ENCODE assay signal across 11 cellular contexts in genomic region chr6:52375780-52376556, GRCh38. TPM values are rescaled to one million over a fixed set of nuclear protein-coding genes. Genes with fewer than 3 reads are reported as not detected.
DNase-seq lines count a peak whose midpoint lies in the region; ATAC-seq lines count a peak whose summit lies in the region.
"Had no signal": no experiment of that assay in that cellular context is flagged by ENCODE, and none has a peak within 500 bp of the region (broad histone marks: within the 10 kb centered on the region; RNA-seq: fewer than 3 reads in every experiment).

No MANE protein-coding gene starts in this region.

- peak; percentile 26 for DNase-seq in activated naive CD4-positive, alpha-beta T cell treated with anti-CD3 and anti-CD28 coated beads for 36 hours
- no peak for DNase-seq in activated naive CD4-positive, alpha-beta T cell treated with Interleukin-2 at 50 U/mL for 16 hours
- DNase-seq in activated CD8-positive, alpha-beta T cell treated with anti-CD3 and anti-CD28 coated beads, Interleukin-2, amount 10 ng/mL, durations not matched to agents 7 days and 5 days = no peak
- no peak for DNase-seq in iPS-NIHi7 (ENCODE audit: extremely low spot score)
- DNase-seq in stimulated activated CD4-positive, alpha-beta T cell treated with anti-CD3 and anti-CD28 coated beads, Interleukin-1b, Interleukin-23, amount 100 ng/mL, for 48 hours = no peak
- DNase-seq: activated CD4-positive, CD25-positive, alpha-beta regulatory T cell; GM23248; NCI-H146 had no signal

- no peaks in the 10 kb centered on the region for H3K27me3 Mint-ChIP-seq in activated naive CD4-positive, alpha-beta T cell treated with anti-CD3 and anti-CD28 coated beads for 36 hours (ENCODE audit: low read depth)
- no peaks in the 10 kb centered on the region for H3K27me3 Mint-ChIP-seq in activated CD8-positive, alpha-beta T cell treated with anti-CD3 and anti-CD28 coated beads, Interleukin-2, amount 10 ng/mL, durations not matched to agents 7 days and 5 days (ENCODE audit: low read depth)

- H3K27ac Mint-ChIP-seq in activated naive CD4-positive, alpha-beta T cell treated with anti-CD3 and anti-CD28 coated beads for 36 hours = no peak overlapping the region
- H3K27ac Mint-ChIP-seq in activated CD8-positive, alpha-beta T cell treated with anti-CD3 and anti-CD28 coated beads, Interleukin-2, amount 10 ng/mL, durations not matched to agents 7 days and 5 days = peak overlapping the region; percentile 2

- CTCF ChIA-PET in activated naive CD4-positive, alpha-beta T cell treated with anti-CD3 and anti-CD28 coated beads for 36 hours (lab: Charles Lee) = interaction anchor here (1.2 to 1.9 kb wide), 4 partner anchors 9 to 24 kb away, joined by 3 to 11 read pairs (median 6); partner anchors contain the start of gene PAQR8
- CTCF ChIA-PET in activated CD8-positive, alpha-beta T cell treated with anti-CD3 and anti-CD28 coated beads, Interleukin-2, amount 10 ng/mL, durations not matched to agents 7 days and 5 days (lab: Charles Lee) = interaction anchor here (1.0 to 10.1 kb wide), 8 partner anchors 13 to 90 kb away, joined by 3 to 81 read pairs (median 4); partner anchors contain the start of gene PAQR8

- H3K9me3 Mint-ChIP-seq in activated naive CD4-positive, alpha-beta T cell treated with anti-CD3 and anti-CD28 coated beads for 36 hours = peaks cover 9% of the 10 kb centered on the region
- H3K9me3 Mint-ChIP-seq in activated CD8-positive, alpha-beta T cell treated with anti-CD3 and anti-CD28 coated beads, Interleukin-2, amount 10 ng/mL, durations not matched to agents 7 days and 5 days (ENCODE audit: insufficient read depth) = peaks cover 8% of the 10 kb centered on the region

- peak; percentile 81 for ATAC-seq in activated CD8-positive, alpha-beta T cell treated with anti-CD3 and anti-CD28 coated beads, Interleukin-2, amount 10 ng/mL, durations not matched to agents 7 days and 5 days
- no peak for ATAC-seq in GM19395 (IDR thresholded peaks at IDR 0.05; ENCODE audit: unreplicated experiment)

- peaks cover 20% of the 10 kb centered on the region for H3K36me3 Mint-ChIP-seq in activated naive CD4-positive, alpha-beta T cell treated with anti-CD3 and anti-CD28 coated beads for 36 hours (ENCODE audit: low read depth)
- H3K36me3 Mint-ChIP-seq in activated CD8-positive, alpha-beta T cell treated with anti-CD3 and anti-CD28 coated beads, Interleukin-2, amount 10 ng/mL, durations not matched to agents 7 days and 5 days (ENCODE audit: low read depth) = peaks cover 53% of the 10 kb centered on the region

- intact Hi-C loops in activated naive CD4-positive, alpha-beta T cell treated with anti-CD3 and anti-CD28 coated beads for 36 hours (cut with micrococcal nuclease) = loop anchor here (1.0 kb wide), 1 partner anchor 8 kb away; no protein-coding TSS in a partner anchor

- no peak overlapping the region for H3K4me3 Mint-ChIP-seq in activated naive CD4-positive, alpha-beta T cell treated with anti-CD3 and anti-CD28 coated beads for 36 hours
- H3K4me3 Mint-ChIP-seq in activated CD8-positive, alpha-beta T cell treated with anti-CD3 and anti-CD28 coated beads, Interleukin-2, amount 10 ng/mL, durations not matched to agents 7 days and 5 days = no peak overlapping the region

- H3K4me1 Mint-ChIP-seq in activated naive CD4-positive, alpha-beta T cell treated with anti-CD3 and anti-CD28 coated beads for 36 hours (ENCODE audit: low read depth) = peaks cover 45% of the 10 kb centered on the region
- peaks cover 42% of the 10 kb centered on the region for H3K4me1 Mint-ChIP-seq in activated CD8-positive, alpha-beta T cell treated with anti-CD3 and anti-CD28 coated beads, Interleukin-2, amount 10 ng/mL, durations not matched to agents 7 days and 5 days (ENCODE audit: low read depth)

- H3K27ac ChIP-seq in layer of hippocampus (ENCODE audit: low read depth, low read length) (peak overlapping the region; percentile 76), temporal lobe (ENCODE audit: low read depth, low read length) (peak overlapping the region; percentile 93)
- H3K27ac ChIP-seq: GM23248 had no signal

- H3K27me3 ChIP-seq in layer of hippocampus (ENCODE audit: control insufficient read depth, insufficient read depth, low read length) = no peaks in the 10 kb centered on the region

- POLR2A ChIA-PET in activated CD8-positive, alpha-beta T cell treated with anti-CD3 and anti-CD28 coated beads, Interleukin-2, amount 10 ng/mL, durations not matched to agents 7 days and 5 days (lab: Charles Lee) = interaction anchor here (0.8 to 1.4 kb wide), 5 partner anchors 14 to 97 kb away, joined by 3 to 8 read pairs (median 3); partner anchors contain the start of gene PAQR8

RNA-seq across cellular contexts. Expression of gene PAQR8, which starts 14.0 kb away (rescaled TPM):
- total RNA-seq in activated naive CD4-positive, alpha-beta T cell treated with anti-CD3 and anti-CD28 coated beads for 36 hours = 1 to 10 TPM; 6.8 to 9.2 TPM
- 10 to 100 TPM; 23.0 to 25.7 TPM for total RNA-seq in activated CD8-positive, alpha-beta T cell treated with anti-CD3 and anti-CD28 coated beads, Interleukin-2, amount 10 ng/mL, durations not matched to agents 7 days and 5 days
- total RNA-seq in temporal lobe = 13.8 TPM

RNA-seq across cellular contexts. Expression of gene EFHC1, which starts 44.2 kb away (rescaled TPM):
- 1 to 10 TPM; 1.2 to 3.1 TPM for total RNA-seq in activated naive CD4-positive, alpha-beta T cell treated with anti-CD3 and anti-CD28 coated beads for 36 hours
- total RNA-seq in activated CD8-positive, alpha-beta T cell treated with anti-CD3 and anti-CD28 coated beads, Interleukin-2, amount 10 ng/mL, durations not matched to agents 7 days and 5 days = 1 to 10 TPM; 1.4 to 2.5 TPM
- total RNA-seq in temporal lobe = 25.6 TPM
